8 cellular contexts compared by ENCODE assay signal in genomic region chr18:77206676-77207370, GRCh38. TPM values are rescaled to one million over a fixed set of nuclear protein-coding genes. Genes with fewer than 3 reads are reported as not detected.
A peak's percentile ranks its signal among the peaks of the same experiment; 100 is the strongest.
DNase-seq lines count a peak whose midpoint lies in the region; ATAC-seq and TF ChIP-seq lines count a peak whose summit lies in the region.

No MANE protein-coding gene starts in this region.

- no peak overlapping the region for H3K9ac ChIP-seq in mammary epithelial cell (ENCODE audit: insufficient read depth, low read length)

- no peaks in the 10 kb centered on the region for H3K9me3 Mint-ChIP-seq in MCF 10A (ENCODE audit: unreplicated experiment)
- no peaks in the 10 kb centered on the region for H3K9me3 Mint-ChIP-seq in effector memory CD8-positive, alpha-beta T cell

- BruUV-seq in MCF 10A (replicated peaks; lab: Mats Ljungman, UMichigan), result no TSS peak
- no TSS peak for BruUV-seq in mammary epithelial cell (replicated peaks; lab: Mats Ljungman, UMichigan)

- H3K27me3 Mint-ChIP-seq in MCF 10A (ENCODE audit: insufficient read depth, unreplicated experiment), result no peaks in the 10 kb centered on the region
- H3K27me3 Mint-ChIP-seq in effector memory CD8-positive, alpha-beta T cell, result peaks cover 9 to 12% of the 10 kb centered on the region in 2 donors

- H3K36me3 ChIP-seq in mammary epithelial cell (ENCODE audit: insufficient read depth, low read length) (no peaks in the 10 kb centered on the region), aorta (ENCODE audit: control insufficient read depth in 1 of 2, insufficient read depth in 2 of 2, low read length in 1 of 2) (no peaks in the 10 kb centered on the region)

- H3K27me3 ChIP-seq in mammary epithelial cell (ENCODE audit: insufficient read depth, low read length) (no peaks in the 10 kb centered on the region), aorta (ENCODE audit: control insufficient read depth in 1 of 2, insufficient read depth in 2 of 2, low read length in 1 of 2) (no peaks in the 10 kb centered on the region)

- WGBS in mammary epithelial cell (ENCODE audit: low coverage, missing lambda C conversion rate), result 79% methylated on average over 10 of the region's 10 CpGs
- 55 to 57% methylated on average over 10 of the region's 10 CpGs for WGBS in aorta, 2 donors

- no peaks in the 10 kb centered on the region for H3K9me3 ChIP-seq in mammary epithelial cell (replicated peaks; ENCODE audit: insufficient read depth, low read length)
- H3K9me3 ChIP-seq in aorta (ENCODE audit: control insufficient read depth, low read length), result no peaks in the 10 kb centered on the region

- in situ Hi-C loops in mammary epithelial cell (cut with MboI; ENCODE audit: low sequenced_read_pairs in 2 of 2), result loop anchor here in 1 of 2 donors (25.0 kb wide), 2 partner anchors 195 to 395 kb away; partner anchors contain the start of gene ZNF236

- H4K20me1 ChIP-seq in mammary epithelial cell (ENCODE audit: insufficient read depth, low read length), result no peaks in the 10 kb centered on the region

- peaks cover 6% of the 10 kb centered on the region for H3K4me1 Mint-ChIP-seq in MCF 10A (ENCODE audit: insufficient read depth, unreplicated experiment)
- H3K4me1 Mint-ChIP-seq in effector memory CD8-positive, alpha-beta T cell (ENCODE audit: low read depth in 2 of 2), result peaks cover 37 to 41% of the 10 kb centered on the region in 2 donors

- CTCF ChIA-PET in MCF 10A (lab: Yijun Ruan, JAX), result interaction anchor here (0.6 to 2.0 kb wide), 4 partner anchors 13 to 207 kb away, joined by 3 to 4 read pairs (median 3); no protein-coding TSS in a partner anchor
- CTCF ChIA-PET in mammary epithelial cell (lab: Charles Lee; ENCODE audit: low non-redundant PET), result interaction anchor here (0.7 kb wide), 1 partner anchor 68 kb away, joined by 6 read pairs; no protein-coding TSS in a partner anchor

- H2AFZ ChIP-seq in mammary epithelial cell (ENCODE audit: low read depth, low read length), result no peak overlapping the region

- no peaks in the 10 kb centered on the region for H3K36me3 Mint-ChIP-seq in MCF 10A (ENCODE audit: insufficient read depth, unreplicated experiment)
- H3K36me3 Mint-ChIP-seq in effector memory CD8-positive, alpha-beta T cell (ENCODE audit: insufficient read depth), result peaks cover 7% of the 10 kb centered on the region

- no peak overlapping the region for H3K4me2 ChIP-seq in mammary epithelial cell (ENCODE audit: insufficient read depth, low read depth, low read length)

- POLR2A ChIA-PET in MCF 10A (lab: Yijun Ruan, JAX), result no interaction called here

- H3K27ac ChIP-seq in mammary epithelial cell (ENCODE audit: insufficient read depth, low read depth, low read length), result no peak overlapping the region
- H3K27ac ChIP-seq in aorta (ENCODE audit: low read depth in 1 of 2, low read length in 2 of 2), result peak overlapping the region in 1 of 2 donors; percentile 53

- intact Hi-C loops in MCF 10A (cut with micrococcal nuclease), result loop anchor here (5.0 kb wide), 1 partner anchor 140 kb away; no protein-coding TSS in a partner anchor
- intact Hi-C loops in mammary epithelial cell (cut with micrococcal nuclease), result loop anchor here (1.0 kb wide), 1 partner anchor 106 kb away; no protein-coding TSS in a partner anchor
- intact Hi-C loops in aorta (cut with DNase I), result loop anchor here in 1 of 2 donors (5.0 kb wide), 2 partner anchors 75 to 150 kb away; partner anchors contain the start of gene MBP

- no peaks in the 10 kb centered on the region for H3K79me2 ChIP-seq in mammary epithelial cell (ENCODE audit: insufficient read depth, low read length)

- no peak overlapping the region for H3K4me3 Mint-ChIP-seq in MCF 10A (ENCODE audit: unreplicated experiment)
- no peak overlapping the region for H3K4me3 Mint-ChIP-seq in effector memory CD8-positive, alpha-beta T cell

- TF ChIP-seq CTCF in MCF 10A (IDR thresholded peaks at IDR 0.05; ENCODE audit: unreplicated experiment) (no peak), mammary epithelial cell (conservative IDR thresholded peaks at IDR 0.05 in 1 of 2, IDR thresholded peaks at IDR 0.05 in 1 of 2; ENCODE audit: extremely low read depth in 1 of 2, insufficient read depth in 1 of 2, low read depth in 1 of 2, low read length in 2 of 2) (no peak)

- dilution Hi-C loops in mammary epithelial cell (cut with HindIII; ENCODE audit: low sequenced_read_pairs), result no loop called here

- H3K27ac Mint-ChIP-seq in MCF 10A (ENCODE audit: low read depth, unreplicated experiment), result no peak overlapping the region
- peak overlapping the region; percentile 20 to 39 for H3K27ac Mint-ChIP-seq in effector memory CD8-positive, alpha-beta T cell

- H3K4me3 ChIP-seq in mammary epithelial cell (replicated peaks in 1 of 3; ENCODE audit: insufficient read depth in 1 of 3, low read depth in 2 of 3, low read length in 3 of 3) (no peak overlapping the region), aorta (ENCODE audit: low read length in 2 of 2) (no peak overlapping the region)

- DNase-seq in MCF 10A (ENCODE audit: unreplicated experiment) (peak; percentile 46), mammary epithelial cell (no peak), mucosa of gallbladder (ENCODE audit: low spot score) (peak; percentile 20), aorta (peak in 1 of 2 donors; percentile 81), T-helper 9 cell (no peak), NCI-H1092 (lab: John Stamatoyannopoulos, UW) (no peak)
- no peak for DNase-seq in effector memory CD8-positive, alpha-beta T cell

- ATAC-seq in effector memory CD8-positive, alpha-beta T cell (replicated peaks), result no peak
- ATAC-seq in aorta (ENCODE audit: low FRiP score) (peak; percentile 83), GM18870 (IDR thresholded peaks at IDR 0.05; ENCODE audit: unreplicated experiment) (no peak)

- no peaks in the 10 kb centered on the region for H3K4me1 ChIP-seq in mammary epithelial cell (ENCODE audit: insufficient read depth, low read length)
- H3K4me1 ChIP-seq in aorta (ENCODE audit: control insufficient read depth in 1 of 2, insufficient read depth in 2 of 2, low read length in 2 of 2), result no peaks in the 10 kb centered on the region

RNA-seq across cellular contexts. Expression of gene GALR1, which starts 42.8 kb away (rescaled TPM):
- total RNA-seq in MCF 10A (2022) (not detected in 2 replicates), mammary epithelial cell (not detected), mucosa of gallbladder (0.09 TPM), aorta (under 1 TPM in 1 of 2 donors, not detected in 1; 0.24 TPM)
- polyA plus RNA-seq in mammary epithelial cell (not detected), aorta (under 1 TPM in 1 of 2 donors, not detected in 1; under 0.01 TPM)
- polyA minus RNA-seq in mammary epithelial cell, result not detected

Comparison
In these comparisons a context has a peak if more than half of its experiments do, and no peak if none do; other contexts are left out.
1. DNase-seq: peak in MCF 10A (single experiment) and mucosa of gallbladder (single experiment); none in mammary epithelial cell (single experiment), effector memory CD8-positive, alpha-beta T cell (0 of 3), T-helper 9 cell (single experiment) and NCI-H1092 (single experiment).